ENCODE assay signal across 25 cellular contexts in the genomic region with DNA sequence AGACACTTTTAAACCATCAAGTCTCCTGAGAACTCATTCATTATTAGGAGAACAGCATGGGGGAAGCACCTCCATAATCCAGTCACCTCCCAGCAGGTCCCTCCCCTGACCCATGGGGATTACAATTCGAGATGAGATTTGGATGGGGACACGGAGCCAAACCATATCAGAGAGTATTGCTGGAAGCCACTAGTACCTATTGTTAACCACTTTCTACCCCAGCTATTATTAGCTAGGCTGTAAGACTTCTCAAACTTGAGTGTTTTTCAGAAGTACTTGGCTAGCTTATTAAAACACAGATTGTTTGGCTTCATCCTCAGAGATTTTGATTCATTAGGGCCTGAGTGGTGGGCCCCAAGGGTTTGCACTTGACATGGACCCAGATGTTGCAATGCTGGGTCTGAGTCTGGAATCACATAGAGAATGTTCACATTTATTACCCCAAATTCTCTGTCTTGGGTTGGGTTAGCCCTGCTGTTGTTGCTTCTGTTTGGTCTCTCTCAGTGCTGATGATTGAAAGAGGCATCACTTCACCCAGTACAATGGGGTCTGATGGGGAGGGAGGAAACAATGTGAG.
"Had no signal": no experiment of that assay in that cellular context is flagged by ENCODE, and none has a peak within 500 bp of the region (broad histone marks: within the 10 kb centered on the region; RNA-seq: fewer than 3 reads in every experiment).

No MANE protein-coding gene starts in this region.

- H3K4me3 ChIP-seq: esophagus squamous epithelium, gastroesophageal sphincter had no signal

- H3K9me3 ChIP-seq: esophagus squamous epithelium, gastroesophageal sphincter had no signal

- H3K27me3 ChIP-seq: brain microvascular endothelial cell, esophagus squamous epithelium, gastroesophageal sphincter had no signal

- H3K27ac ChIP-seq: brain microvascular endothelial cell, epithelial cell of prostate, esophagus squamous epithelium, gastroesophageal sphincter, WERI-Rb-1 had no signal

- DNase-seq: activated B cell treated with CpG ODN at 0.5 μM for 24 hours; activated CD4-positive, alpha-beta T cell treated with anti-CD3 and anti-CD28 coated beads for 48 hours; activated CD4-positive, alpha-beta T cell treated with anti-CD3 and anti-CD28 coated beads, Interleukin-2, amount 50 U/mL, for 1 hour; activated CD4-positive, alpha-beta T cell treated with anti-CD3 and anti-CD28 coated beads, Interleukin-2, amount 50 U/mL, for 48 hours; activated CD8-positive, alpha-beta memory T cell treated with anti-CD3 and anti-CD28 coated beads for 24 hours; activated CD8-positive, alpha-beta T cell treated with anti-CD3 and anti-CD28 coated beads for 36 hours; activated effector memory CD4-positive, alpha-beta T cell treated with Interleukin-2 at 50 U/mL for 16 hours; activated gamma-delta T cell treated with Interleukin-2 at 50 U/mL for 16 hours; activated naive CD4-positive, alpha-beta T cell treated with anti-CD3 and anti-CD28 coated beads, Interleukin-2, amount 50 U/mL, for 16 hours; activated naive CD4-positive, alpha-beta T cell treated with Interleukin-2 at 50 U/mL for 16 hours; activated T-cell treated with anti-CD3 and anti-CD28 coated beads, Interleukin-2, amount 50 U/mL, for 4 hours; amniotic stem cell; anterior cingulate cortex; brain microvascular endothelial cell; caudate nucleus; effector CD8-positive, alpha-beta T cell; esophagus squamous epithelium; foreskin melanocyte; T-cell; T1000; WERI-Rb-1 had no signal

- H3K36me3 ChIP-seq: brain microvascular endothelial cell, esophagus squamous epithelium, gastroesophageal sphincter, WERI-Rb-1 had no signal

- ATAC-seq: activated CD4-positive, CD25-positive, alpha-beta regulatory T cell treated with anti-CD3 and anti-CD28 coated beads, Interleukin-2, amount 50 U/mL, for 24 hours; activated CD8-positive, alpha-beta T cell treated with anti-CD3 and anti-CD28 coated beads for 36 hours; activated T-cell treated with anti-CD3 and anti-CD28 coated beads, Interleukin-2, amount 50 U/mL, for 4 hours; activated T-helper 17 cell treated with anti-CD3 and anti-CD28 coated beads, Interleukin-2, amount 50 U/mL, for 72 hours; gastroesophageal sphincter; T-cell had no signal

- H3K4me1 ChIP-seq: esophagus squamous epithelium, gastroesophageal sphincter had no signal
